ENCODE assay signal across 9 cellular contexts in the genomic region with DNA sequence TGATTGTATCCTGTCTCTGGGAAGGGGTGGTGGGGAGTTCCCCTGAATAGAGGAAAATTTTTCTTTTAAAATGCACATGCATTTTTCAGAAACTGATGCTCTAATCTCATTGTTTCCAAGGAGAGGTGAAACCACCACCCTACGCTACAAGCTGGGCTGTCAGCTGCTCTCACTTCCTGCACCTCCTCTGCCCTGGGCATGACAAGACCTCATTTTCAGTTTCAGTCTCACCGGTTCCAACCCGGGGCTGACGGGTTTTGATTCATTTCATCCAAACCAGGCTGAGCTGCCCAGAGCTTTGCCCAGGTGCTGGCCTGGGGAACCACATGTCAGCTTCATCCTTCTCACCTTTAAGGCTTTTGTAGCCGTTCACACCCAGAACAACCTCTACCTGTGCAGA.
DNase-seq lines count a peak whose midpoint lies in the region; ATAC-seq and TF ChIP-seq lines count a peak whose summit lies in the region.
"Had no signal": no experiment of that assay in that cellular context is flagged by ENCODE, and none has a peak within 500 bp of the region (broad histone marks: within the 10 kb centered on the region; RNA-seq: fewer than 3 reads in every experiment).

No MANE protein-coding gene starts in this region.

- peaks cover 30% of the 10 kb centered on the region for H3K27me3 Mint-ChIP-seq in activated naive CD4-positive, alpha-beta T cell treated with anti-CD3 and anti-CD28 coated beads, Interleukin-2, amount 10 ng/mL, durations not matched to agents 7 days and 5 days

- peaks cover 82% of the 10 kb centered on the region for H3K36me3 ChIP-seq in WERI-Rb-1

- peak overlapping the region; percentile 92 for H3K27ac Mint-ChIP-seq in activated naive CD4-positive, alpha-beta T cell treated with anti-CD3 and anti-CD28 coated beads, Interleukin-2, amount 10 ng/mL, durations not matched to agents 7 days and 5 days

- H3K9me3 ChIP-seq in WERI-Rb-1 (ENCODE audit: severe bottlenecking) = no peaks in the 10 kb centered on the region

- peak; percentile 96 for ATAC-seq in HG03354 (IDR thresholded peaks at IDR 0.05; ENCODE audit: poor library complexity, severe bottlenecking, unreplicated experiment)

- H3K9me3 Mint-ChIP-seq in activated naive CD4-positive, alpha-beta T cell treated with anti-CD3 and anti-CD28 coated beads, Interleukin-2, amount 10 ng/mL, durations not matched to agents 7 days and 5 days = no peaks in the 10 kb centered on the region

- DNase-seq in activated CD8-positive, alpha-beta memory T cell treated with anti-CD3 and anti-CD28 coated beads for 24 hours = peak; percentile 66
- DNase-seq in activated CD8-positive, alpha-beta memory T cell treated with anti-CD3 and anti-CD28 coated beads, Interleukin-2, amount 50 U/mL, for 4 hours = no peak
- peak; percentile 86 for DNase-seq in activated naive CD4-positive, alpha-beta T cell treated with anti-CD3 and anti-CD28 coated beads, Interleukin-2, amount 10 ng/mL, durations not matched to agents 7 days and 5 days
- DNase-seq in stimulated activated CD8-positive, alpha-beta memory T cell treated with anti-CD3 and anti-CD28 coated beads, Interleukin-7, amount 100 ng/mL, for 48 hours (ENCODE audit: extremely low read depth in 1 of 2, low read depth in 1 of 2) = peak; percentile 54 to 73
- DNase-seq in activated gamma-delta T cell treated with Interleukin-2 at 50 U/mL for 16 hours (no peak), WERI-Rb-1 (no peak), posterior cingulate gyrus (no peak)

- H3K4me3 ChIP-seq in WERI-Rb-1 (ENCODE audit: low read depth, low read length) = no peak overlapping the region

- intact Hi-C loops in posterior cingulate gyrus (cut with DNase I) = no loop called here

- peaks cover 3% of the 10 kb centered on the region for H3K36me3 Mint-ChIP-seq in activated naive CD4-positive, alpha-beta T cell treated with anti-CD3 and anti-CD28 coated beads, Interleukin-2, amount 10 ng/mL, durations not matched to agents 7 days and 5 days

- H3K4me1 Mint-ChIP-seq in activated naive CD4-positive, alpha-beta T cell treated with anti-CD3 and anti-CD28 coated beads, Interleukin-2, amount 10 ng/mL, durations not matched to agents 7 days and 5 days = peaks cover 77% of the 10 kb centered on the region

- CTCF ChIA-PET in activated naive CD4-positive, alpha-beta T cell treated with anti-CD3 and anti-CD28 coated beads, Interleukin-2, amount 10 ng/mL, durations not matched to agents 7 days and 5 days (lab: Charles Lee) = no interaction called here

- H3K4me3 Mint-ChIP-seq in activated naive CD4-positive, alpha-beta T cell treated with anti-CD3 and anti-CD28 coated beads, Interleukin-2, amount 10 ng/mL, durations not matched to agents 7 days and 5 days = peak overlapping the region; percentile 59

- no peak for TF ChIP-seq CTCF in WERI-Rb-1 (IDR thresholded peaks at IDR 0.05; ENCODE audit: low read depth, low read length)

- no peak overlapping the region for H3K27ac ChIP-seq in WERI-Rb-1
- H3K27ac ChIP-seq: C4-2B had no signal

- no peaks in the 10 kb centered on the region for H3K27me3 ChIP-seq in WERI-Rb-1 (ENCODE audit: insufficient read depth, low read depth, severe bottlenecking)

Comparison
In these comparisons a context has a peak if more than half of its experiments do, and no peak if none do; other contexts are left out.
1. DNase-seq: peak in activated CD8-positive, alpha-beta memory T cell treated with anti-CD3 and anti-CD28 coated beads for 24 hours (single experiment), activated naive CD4-positive, alpha-beta T cell treated with anti-CD3 and anti-CD28 coated beads, Interleukin-2, amount 10 ng/mL, durations not matched to agents 7 days and 5 days (single experiment) and stimulated activated CD8-positive, alpha-beta memory T cell treated with anti-CD3 and anti-CD28 coated beads, Interleukin-7, amount 100 ng/mL, for 48 hours (2 of 2); none in activated CD8-positive, alpha-beta memory T cell treated with anti-CD3 and anti-CD28 coated beads, Interleukin-2, amount 50 U/mL, for 4 hours (single experiment), activated gamma-delta T cell treated with Interleukin-2 at 50 U/mL for 16 hours (single experiment), WERI-Rb-1 (single experiment) and posterior cingulate gyrus (0 of 10).